In genomic region chr16:30668393-30668792, GRCh38 we compare ENCODE assay signal across 19 cellular contexts. TPM values are rescaled to one million over a fixed set of nuclear protein-coding genes. Genes with fewer than 3 reads are reported as not detected.
DNase-seq lines count a peak whose midpoint lies in the region; ATAC-seq and TF ChIP-seq lines count a peak whose summit lies in the region.
"Had no signal": no experiment of that assay in that cellular context is flagged by ENCODE, and none has a peak within 500 bp of the region (broad histone marks: within the 10 kb centered on the region; RNA-seq: fewer than 3 reads in every experiment).

No MANE protein-coding gene starts in this region.

- no peak overlapping the region for H3K4me3 ChIP-seq in HEK293 (ENCODE audit: low read depth, low read length)
- H3K4me3 ChIP-seq: MG63 had no signal

- CTCF ChIA-PET in HEK293 (lab: Yijun Ruan, JAX): interaction anchor here (1.1 kb wide), 1 partner anchor 25 kb away, joined by 3 read pairs; no protein-coding TSS in a partner anchor

- H3K4me3 Mint-ChIP-seq in activated naive CD8-positive, alpha-beta T cell treated with anti-CD3 and anti-CD28 coated beads for 36 hours: no peak overlapping the region
- H3K4me3 Mint-ChIP-seq in activated naive CD8-positive, alpha-beta T cell treated with anti-CD3 and anti-CD28 coated beads, Interleukin-2, amount 50 U/mL, for 24 hours: no peak overlapping the region
- peak overlapping the region; percentile 78 for H3K4me3 Mint-ChIP-seq in endothelial cell (ENCODE audit: unreplicated experiment)
- H3K4me3 Mint-ChIP-seq in stimulated activated memory B cell treated with anti-CD40 and anti-IgM and Interleukin-4, amounts not matched to agents 10 μg/mL and 1 μg/mL and 100 μg/mL, for 72 hours: no peak overlapping the region

- H3K9me3 Mint-ChIP-seq in activated naive CD8-positive, alpha-beta T cell treated with anti-CD3 and anti-CD28 coated beads for 36 hours: no peaks in the 10 kb centered on the region
- no peaks in the 10 kb centered on the region for H3K9me3 Mint-ChIP-seq in activated naive CD8-positive, alpha-beta T cell treated with anti-CD3 and anti-CD28 coated beads, Interleukin-2, amount 50 U/mL, for 24 hours
- no peaks in the 10 kb centered on the region for H3K9me3 Mint-ChIP-seq in endothelial cell (ENCODE audit: unreplicated experiment)
- no peaks in the 10 kb centered on the region for H3K9me3 Mint-ChIP-seq in stimulated activated memory B cell treated with anti-CD40 and anti-IgM and Interleukin-4, amounts not matched to agents 10 μg/mL and 1 μg/mL and 100 μg/mL, for 72 hours

- H3K9me3 ChIP-seq in HEK293 (ENCODE audit: control insufficient read depth, insufficient read depth, low read depth, low read length): no peaks in the 10 kb centered on the region
- H3K9me3 ChIP-seq: MG63 had no signal

- DNase-seq in activated naive CD8-positive, alpha-beta T cell treated with anti-CD3 and anti-CD28 coated beads for 36 hours: no peak
- no peak for DNase-seq in activated naive CD8-positive, alpha-beta T cell treated with anti-CD3 and anti-CD28 coated beads, Interleukin-2, amount 50 U/mL, for 24 hours
- no peak for DNase-seq in endothelial cell (ENCODE audit: low spot score)
- no peak for DNase-seq in NCI-H1930 (lab: John Stamatoyannopoulos, UW)
- DNase-seq in germinal center (ENCODE audit: low spot score): no peak
- DNase-seq: DMS153; DND-41; KG1; MG63; NCI-H1105 treated with DMSO at 0.1 percent for 48 hours; NCI-H146; NCI-H2029; NCI-H446 treated with DMSO at 0.1 percent for 48 hours; NCI-H526; NCI-H82; NK-92 treated with Interleukin-12 subunit alpha and Interleukin-12 subunit beta, amount 100 ng/mL, for 24 hours; PC-3 had no signal

- H3K27me3 Mint-ChIP-seq in activated naive CD8-positive, alpha-beta T cell treated with anti-CD3 and anti-CD28 coated beads for 36 hours: no peaks in the 10 kb centered on the region
- H3K27me3 Mint-ChIP-seq in activated naive CD8-positive, alpha-beta T cell treated with anti-CD3 and anti-CD28 coated beads, Interleukin-2, amount 50 U/mL, for 24 hours: no peaks in the 10 kb centered on the region
- peaks cover 7% of the 10 kb centered on the region for H3K27me3 Mint-ChIP-seq in endothelial cell (ENCODE audit: unreplicated experiment)
- H3K27me3 Mint-ChIP-seq in stimulated activated memory B cell treated with anti-CD40 and anti-IgM and Interleukin-4, amounts not matched to agents 10 μg/mL and 1 μg/mL and 100 μg/mL, for 72 hours: no peaks in the 10 kb centered on the region

- H3K4me1 Mint-ChIP-seq in activated naive CD8-positive, alpha-beta T cell treated with anti-CD3 and anti-CD28 coated beads for 36 hours: peaks cover 11% of the 10 kb centered on the region
- H3K4me1 Mint-ChIP-seq in activated naive CD8-positive, alpha-beta T cell treated with anti-CD3 and anti-CD28 coated beads, Interleukin-2, amount 50 U/mL, for 24 hours: peaks cover 9% of the 10 kb centered on the region
- H3K4me1 Mint-ChIP-seq in endothelial cell (ENCODE audit: unreplicated experiment): no peaks in the 10 kb centered on the region
- H3K4me1 Mint-ChIP-seq in stimulated activated memory B cell treated with anti-CD40 and anti-IgM and Interleukin-4, amounts not matched to agents 10 μg/mL and 1 μg/mL and 100 μg/mL, for 72 hours: peaks cover 14% of the 10 kb centered on the region

- peaks cover 16 to 73% of the 10 kb centered on the region in 2 experiments; a peak in 2 of 3 replicates for H3K36me3 ChIP-seq in HEK293 (ENCODE audit: control insufficient read depth in 2 of 2, insufficient read depth in 1 of 2, low read length in 2 of 2)

- peak overlapping the region; percentile 5; the same call in 1 of the 2 replicates for H3K27ac ChIP-seq in HEK293 (ENCODE audit: extremely low read depth, low read depth, low read length)

- no peak for ATAC-seq in activated naive CD8-positive, alpha-beta T cell treated with anti-CD3 and anti-CD28 coated beads, Interleukin-2, amount 50 U/mL, for 24 hours
- ATAC-seq in stimulated activated memory B cell treated with anti-CD40 and anti-IgM and Interleukin-4, amounts not matched to agents 10 μg/mL and 1 μg/mL and 100 μg/mL, for 72 hours: no peak
- ATAC-seq: PC-3 had no signal

- TF ChIP-seq CTCF in HEK293 (tag by site-specific recombination; IDR thresholded peaks at IDR 0.05) (no peak), endothelial cell (IDR thresholded peaks at IDR 0.05; ENCODE audit: unreplicated experiment) (no peak)

- POLR2A ChIA-PET in HEK293 (lab: Yijun Ruan, JAX): interaction anchor here (0.6 to 1.7 kb wide), 3 partner anchors 10 to 57 kb away, joined by 3 to 7 read pairs (median 3); partner anchors contain the start of gene FBRS

- H3K27ac Mint-ChIP-seq in activated naive CD8-positive, alpha-beta T cell treated with anti-CD3 and anti-CD28 coated beads for 36 hours: peak overlapping the region; percentile 42
- H3K27ac Mint-ChIP-seq in activated naive CD8-positive, alpha-beta T cell treated with anti-CD3 and anti-CD28 coated beads, Interleukin-2, amount 50 U/mL, for 24 hours: no peak overlapping the region
- no peak overlapping the region for H3K27ac Mint-ChIP-seq in endothelial cell (ENCODE audit: unreplicated experiment)
- H3K27ac Mint-ChIP-seq in stimulated activated memory B cell treated with anti-CD40 and anti-IgM and Interleukin-4, amounts not matched to agents 10 μg/mL and 1 μg/mL and 100 μg/mL, for 72 hours: peak overlapping the region; percentile 58

- H3K4me1 ChIP-seq in HEK293 (ENCODE audit: control insufficient read depth, insufficient read depth, low read length): no peaks in the 10 kb centered on the region

- H3K36me3 Mint-ChIP-seq in activated naive CD8-positive, alpha-beta T cell treated with anti-CD3 and anti-CD28 coated beads for 36 hours: peaks cover 29% of the 10 kb centered on the region
- peaks cover 28% of the 10 kb centered on the region for H3K36me3 Mint-ChIP-seq in activated naive CD8-positive, alpha-beta T cell treated with anti-CD3 and anti-CD28 coated beads, Interleukin-2, amount 50 U/mL, for 24 hours (ENCODE audit: low read depth)
- peaks cover 38% of the 10 kb centered on the region for H3K36me3 Mint-ChIP-seq in endothelial cell (ENCODE audit: low read depth, unreplicated experiment)
- peaks cover 56% of the 10 kb centered on the region for H3K36me3 Mint-ChIP-seq in stimulated activated memory B cell treated with anti-CD40 and anti-IgM and Interleukin-4, amounts not matched to agents 10 μg/mL and 1 μg/mL and 100 μg/mL, for 72 hours

TF ChIP-seq in HEK293, 187 proteins besides CTCF, POLR2A, EP300 and RAD21:
- no peak for TF ChIP-seq ZSCAN4 (tag by site-specific recombination; IDR thresholded peaks at IDR 0.05)
- no peak for TF ChIP-seq ZNF571 (tag by site-specific recombination; IDR thresholded peaks at IDR 0.05)
- no peak for TF ChIP-seq ZBTB7A (tag by site-specific recombination; IDR thresholded peaks at IDR 0.05; ENCODE audit: low read depth)
- TF ChIP-seq ZSCAN18 (tag by site-specific recombination; IDR thresholded peaks at IDR 0.05): no peak
TF ChIP-seq in HEK293: peak in this region for 0.

RNA-seq across cellular contexts. Expression of gene FBRS, which starts 10.2 kb away (rescaled TPM):
- 10 to 100 TPM; 92.8 to 94.5 TPM for total RNA-seq in activated naive CD8-positive, alpha-beta T cell treated with anti-CD3 and anti-CD28 coated beads for 36 hours
- 60.9 TPM for total RNA-seq in endothelial cell (ENCODE audit: unreplicated experiment)

RNA-seq across cellular contexts. Expression of gene PRR14, which starts 17.6 kb away (rescaled TPM):
- total RNA-seq in activated naive CD8-positive, alpha-beta T cell treated with anti-CD3 and anti-CD28 coated beads for 36 hours: 10 to 100 TPM; 90.1 to 93.3 TPM
- total RNA-seq in endothelial cell (ENCODE audit: unreplicated experiment): 45.3 TPM

RNA-seq across cellular contexts. Expression of gene SRCAP, which starts 30.6 kb away (rescaled TPM):
- 10 to 100 TPM; 66.1 to 72.6 TPM for total RNA-seq in activated naive CD8-positive, alpha-beta T cell treated with anti-CD3 and anti-CD28 coated beads for 36 hours
- total RNA-seq in endothelial cell (ENCODE audit: unreplicated experiment): 62.2 TPM

RNA-seq across cellular contexts. Expression of gene ZNF689, which starts 58.2 kb away (rescaled TPM):
- total RNA-seq in activated naive CD8-positive, alpha-beta T cell treated with anti-CD3 and anti-CD28 coated beads for 36 hours: 10 to 100 TPM; 14.8 to 15.5 TPM
- 12.0 TPM for total RNA-seq in endothelial cell (ENCODE audit: unreplicated experiment)

Comparison
In these comparisons a context has a peak if more than half of its experiments do, and no peak if none do; other contexts are left out.
1. H3K27ac Mint-ChIP-seq: peak in activated naive CD8-positive, alpha-beta T cell treated with anti-CD3 and anti-CD28 coated beads for 36 hours (single experiment) and stimulated activated memory B cell treated with anti-CD40 and anti-IgM and Interleukin-4, amounts not matched to agents 10 μg/mL and 1 μg/mL and 100 μg/mL, for 72 hours (single experiment); none in activated naive CD8-positive, alpha-beta T cell treated with anti-CD3 and anti-CD28 coated beads, Interleukin-2, amount 50 U/mL, for 24 hours (single experiment) and endothelial cell (single experiment).